ENCODE assay signal across 22 cellular contexts in genomic region chr15:49889525-49889924, GRCh38.
"Had no signal": no experiment of that assay in that cellular context is flagged by ENCODE, and none has a peak within 500 bp of the region (broad histone marks: within the 10 kb centered on the region; RNA-seq: fewer than 3 reads in every experiment).

No MANE protein-coding gene starts in this region.

- ATAC-seq: activated CD4-positive, alpha-beta T cell treated with anti-CD3 and anti-CD28 coated beads for 36 hours; activated T-helper 17 cell treated with anti-CD3 and anti-CD28 coated beads, Interleukin-2, amount 50 U/mL, for 72 hours; HepG2; PC-3; T-cell had no signal

- FAIRE-seq: astrocyte, HepG2, TTC549 had no signal

- DNase-seq: activated CD4-positive, alpha-beta memory T cell treated with anti-CD3 and anti-CD28 coated beads, Interleukin-2, amount 10 ng/mL, durations not matched to agents 7 days and 5 days; activated CD4-positive, alpha-beta T cell treated with anti-CD3 and anti-CD28 coated beads for 36 hours; activated CD4-positive, alpha-beta T cell treated with anti-CD3 and anti-CD28 coated beads, Interleukin-2, amount 50 U/mL, for 1 hour; activated gamma-delta T cell; activated naive CD4-positive, alpha-beta T cell treated with anti-CD3 and anti-CD28 coated beads for 36 hours; activated T-cell treated with anti-CD3 and anti-CD28 coated beads for 4 hours; activated T-cell treated with anti-CD3 and anti-CD28 coated beads, Interleukin-2, amount 50 U/mL, for 48 hours; amygdala; NCI-H146; NCI-H187 treated with DMSO at 0.1 percent for 48 hours; NCI-H2081 treated with DMSO at 0.1 percent for 48 hours; NCI-H446; NCI-H524; PC-3; SHP77 treated with DMSO at 0.1 percent for 48 hours; T-cell; T-helper 2 cell; T1000 had no signal
